Comparison of ENCODE assay signal across 7 cellular contexts in the genomic region with DNA sequence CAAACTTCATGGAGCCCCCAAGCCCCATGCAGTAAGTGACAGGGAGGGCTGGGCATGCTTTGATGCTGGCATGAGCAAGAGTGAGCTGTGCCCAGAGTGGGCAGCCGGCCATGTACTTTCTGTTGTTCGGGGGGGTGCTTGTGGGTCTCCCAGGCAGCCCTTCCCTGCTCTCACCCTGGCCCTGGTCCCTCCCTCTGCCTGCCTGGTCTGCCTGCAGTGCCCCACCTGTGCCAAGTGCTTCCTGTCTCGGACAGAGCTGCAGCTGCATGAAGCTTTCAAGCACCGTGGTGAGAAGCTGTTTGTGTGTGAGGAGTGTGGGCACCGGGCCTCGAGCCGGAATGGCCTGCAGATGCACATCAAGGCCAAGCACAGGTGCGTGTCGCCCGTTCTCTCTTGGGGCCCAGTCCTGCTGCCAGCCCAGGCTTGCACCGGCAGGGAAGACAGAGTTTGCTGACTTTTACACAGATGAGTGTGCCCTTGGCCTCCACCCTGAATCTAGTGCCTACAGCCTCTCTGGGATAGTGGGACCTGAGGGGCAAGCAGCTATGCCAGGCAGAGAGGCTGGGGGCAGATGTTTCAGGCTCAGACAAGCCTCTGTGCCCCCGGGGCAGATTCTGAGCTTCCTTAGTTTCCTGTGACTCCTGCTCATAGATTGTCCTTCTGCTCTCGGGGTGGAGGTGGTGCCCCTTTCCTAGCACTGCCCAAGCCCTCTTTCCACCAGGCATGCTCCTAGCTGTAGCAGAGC. TPM values are rescaled to one million over a fixed set of nuclear protein-coding genes. Genes with fewer than 3 reads are reported as not detected.
DNase-seq lines count a peak whose midpoint lies in the region; ATAC-seq lines count a peak whose summit lies in the region.
"Had no signal": no experiment of that assay in that cellular context is flagged by ENCODE, and none has a peak within 500 bp of the region (broad histone marks: within the 10 kb centered on the region; RNA-seq: fewer than 3 reads in every experiment).

No MANE protein-coding gene starts in this region.

- ATAC-seq in left cardiac atrium (peak; percentile 71 to 82), aorta (ENCODE audit: low FRiP score) (peak; percentile 49), HG03571 (IDR thresholded peaks at IDR 0.05; ENCODE audit: unreplicated experiment) (no peak)

- H3K4me3 Mint-ChIP-seq in activated naive CD4-positive, alpha-beta T cell treated with anti-CD3 and anti-CD28 coated beads, Interleukin-2, amount 10 ng/mL, durations not matched to agents 7 days and 5 days: no peak overlapping the region

- H3K27me3 ChIP-seq in aorta (ENCODE audit: control insufficient read depth in 1 of 2, insufficient read depth in 2 of 2, low read length in 1 of 2): no peaks in the 10 kb centered on the region

- no peaks in the 10 kb centered on the region for H3K27me3 Mint-ChIP-seq in activated naive CD4-positive, alpha-beta T cell treated with anti-CD3 and anti-CD28 coated beads, Interleukin-2, amount 10 ng/mL, durations not matched to agents 7 days and 5 days
- H3K27me3 Mint-ChIP-seq: progenitor cell of endocrine pancreas had no signal

- peak overlapping the region in 1 of 2 donors; percentile 7 for H3K27ac ChIP-seq in aorta (ENCODE audit: low read depth in 1 of 2, low read length in 2 of 2)

- H3K9me3 ChIP-seq in aorta (ENCODE audit: control insufficient read depth, low read length): no peaks in the 10 kb centered on the region

- peaks cover 19% of the 10 kb centered on the region for H3K36me3 Mint-ChIP-seq in activated naive CD4-positive, alpha-beta T cell treated with anti-CD3 and anti-CD28 coated beads, Interleukin-2, amount 10 ng/mL, durations not matched to agents 7 days and 5 days

- WGBS in aorta, 2 donors: 15 to 16% methylated on average over 13 of the region's 13 CpGs

- H3K4me1 Mint-ChIP-seq in activated naive CD4-positive, alpha-beta T cell treated with anti-CD3 and anti-CD28 coated beads, Interleukin-2, amount 10 ng/mL, durations not matched to agents 7 days and 5 days: peaks cover 27% of the 10 kb centered on the region

- intact Hi-C loops in left cardiac atrium (cut with DNase I): no loop called here
- intact Hi-C loops in aorta (cut with DNase I): no loop called here

- CTCF ChIA-PET in activated naive CD4-positive, alpha-beta T cell treated with anti-CD3 and anti-CD28 coated beads, Interleukin-2, amount 10 ng/mL, durations not matched to agents 7 days and 5 days (lab: Charles Lee): no interaction called here

- peak overlapping the region; percentile 72 for H3K27ac Mint-ChIP-seq in activated naive CD4-positive, alpha-beta T cell treated with anti-CD3 and anti-CD28 coated beads, Interleukin-2, amount 10 ng/mL, durations not matched to agents 7 days and 5 days

- H3K4me3 ChIP-seq in aorta (ENCODE audit: low read length in 2 of 2): no peak overlapping the region

- peaks cover 0 to 4% of the 10 kb centered on the region in 2 donors for H3K4me1 ChIP-seq in aorta (ENCODE audit: control insufficient read depth in 1 of 2, insufficient read depth in 2 of 2, low read length in 2 of 2)

- DNase-seq in activated naive CD4-positive, alpha-beta T cell treated with anti-CD3 and anti-CD28 coated beads, Interleukin-2, amount 10 ng/mL, durations not matched to agents 7 days and 5 days: no peak
- DNase-seq in activated naive CD4-positive, alpha-beta T cell (lab: John Stamatoyannopoulos, UW): no peak
- peak; percentile 65 for DNase-seq in left cardiac atrium
- DNase-seq in aorta: peak; percentile 70 to 87
- DNase-seq in SKM-1 (lab: John Stamatoyannopoulos, UW; ENCODE audit: unreplicated experiment): no peak

- no peaks in the 10 kb centered on the region for H3K9me3 Mint-ChIP-seq in activated naive CD4-positive, alpha-beta T cell treated with anti-CD3 and anti-CD28 coated beads, Interleukin-2, amount 10 ng/mL, durations not matched to agents 7 days and 5 days

- peaks cover 0 to 2% of the 10 kb centered on the region in 2 donors for H3K36me3 ChIP-seq in aorta (ENCODE audit: control insufficient read depth in 1 of 2, insufficient read depth in 2 of 2, low read length in 1 of 2)

RNA-seq across cellular contexts. Expression of a gene that starts 7.6 kb away (rescaled TPM):
- total RNA-seq in left cardiac atrium (10 to 100 TPM; 11.5 to 14.3 TPM), aorta (10 to 100 TPM; 20.6 to 29.9 TPM)
- 100 to 1,000 TPM in 1 of 2 donors, 10 to 100 TPM in 1; 25.2 to 204 TPM for polyA plus RNA-seq in aorta

RNA-seq across cellular contexts. Expression of a gene that starts 15.2 kb away (rescaled TPM):
- total RNA-seq in left cardiac atrium (10 to 100 TPM; 43.9 to 75.8 TPM), aorta (10 to 100 TPM; 37.5 to 38.3 TPM)
- 10 to 100 TPM; 10.8 to 38.0 TPM for polyA plus RNA-seq in aorta

RNA-seq across cellular contexts. Expression of a gene that starts 26.1 kb away (rescaled TPM):
- total RNA-seq in left cardiac atrium (1 to 10 TPM; 7.8 to 9.0 TPM), aorta (10 to 100 TPM; 19.0 to 19.3 TPM)
- polyA plus RNA-seq in aorta: 10 to 100 TPM in 1 of 2 donors, 1 to 10 TPM in 1; 3.6 to 10.8 TPM

RNA-seq across cellular contexts. Expression of a gene that starts 32.3 kb away (rescaled TPM):
- total RNA-seq in left cardiac atrium: not detected
- not detected for total RNA-seq in aorta
- 1 to 10 TPM in 1 of 2 donors, not detected in 1; 1.3 TPM for polyA plus RNA-seq in aorta
- total RNA-seq: progenitor cell of endocrine pancreas had no signal

RNA-seq across cellular contexts. Expression of a gene that starts 33.1 kb away (rescaled TPM):
- total RNA-seq in left cardiac atrium (10 to 100 TPM; 12.0 to 16.5 TPM), aorta (10 to 100 TPM; 25.9 to 27.0 TPM)
- polyA plus RNA-seq in aorta: 1 to 10 TPM; 1.9 to 6.5 TPM

Comparison
In these comparisons a context has a peak if more than half of its experiments do, and no peak if none do; other contexts are left out.
1. DNase-seq: peak in left cardiac atrium (single experiment) and aorta (2 of 2); none in activated naive CD4-positive, alpha-beta T cell treated with anti-CD3 and anti-CD28 coated beads, Interleukin-2, amount 10 ng/mL, durations not matched to agents 7 days and 5 days (single experiment), activated naive CD4-positive, alpha-beta T cell (0 of 4) and SKM-1 (single experiment).